9 cellular contexts compared by ENCODE assay signal in genomic region chr10:7258948-7259523, GRCh38.
A peak's percentile ranks its signal among the peaks of the same experiment; 100 is the strongest.
DNase-seq lines count a peak whose midpoint lies in the region; ATAC-seq, FAIRE-seq and TF ChIP-seq lines count a peak whose summit lies in the region.
"Had no signal": no experiment of that assay in that cellular context is flagged by ENCODE, and none has a peak within 500 bp of the region (broad histone marks: within the 10 kb centered on the region; RNA-seq: fewer than 3 reads in every experiment).

No MANE protein-coding gene starts in this region.

- DNase-seq in BE2C (peak; percentile 36), GM12878 (ENCODE audit: low read depth, low spot score) (no peak), left lobe of liver (ENCODE audit: low spot score) (no peak), AG20443 (ENCODE audit: low spot score) (no peak), NCI-H69 (lab: John Stamatoyannopoulos, UW) (no peak)
- peak; percentile 64 for DNase-seq in T-helper 2 cell treated with Interferon-gamma antibody and Interleukin-4, amounts not matched to agents 5 μg/mL and 100 μg/mL, for 36 hours (ENCODE audit: low spot score)
- DNase-seq in stimulated activated CD8-positive, alpha-beta memory T cell treated with anti-CD3 and anti-CD28 coated beads, Interleukin-7, amount 100 ng/mL, for 24 hours (ENCODE audit: low read depth): peak; percentile 49

- H3K4me3 ChIP-seq in BE2C (ENCODE audit: low read depth, low read length) (no peak overlapping the region), GM12878 (no peak overlapping the region)

- peaks cover 55% of the 10 kb centered on the region for H3K4me1 Mint-ChIP-seq in T-helper 2 cell treated with Interferon-gamma antibody and Interleukin-4, amounts not matched to agents 5 μg/mL and 100 μg/mL, for 36 hours (ENCODE audit: low read depth)

- no peak overlapping the region; the same call in 1 of the 2 replicates for H3K9ac ChIP-seq in GM12878 (ENCODE audit: control insufficient read depth, insufficient read depth, low read length)

- peaks cover 16% of the 10 kb centered on the region for H3K36me3 Mint-ChIP-seq in T-helper 2 cell treated with Interferon-gamma antibody and Interleukin-4, amounts not matched to agents 5 μg/mL and 100 μg/mL, for 36 hours (ENCODE audit: low read depth)

- peak; percentile 27 for FAIRE-seq in GM12878 (lab: Jason Lieb, UNC)

- intact Hi-C loops in GM12878 (cut with micrococcal nuclease; ENCODE audit: unreplicated experiment): no loop called here

- no peak for TF ChIP-seq RAD21 in GM12878 (IDR thresholded peaks at IDR 0.05; ENCODE audit: insufficient read depth, low read depth, low read length)

- TF ChIP-seq EP300 in GM12878 (IDR thresholded peaks at IDR 0.05; ENCODE audit: borderline replicate concordance in 1 of 2, control insufficient read depth in 1 of 2, low read depth in 2 of 2, low read length in 2 of 2): 0 out of 4 replicates have a peak, but pooled peaks of 1 of the 2 experiments have one; percentile 13

- peak overlapping the region; percentile 63 for H3K4me3 Mint-ChIP-seq in T-helper 2 cell treated with Interferon-gamma antibody and Interleukin-4, amounts not matched to agents 5 μg/mL and 100 μg/mL, for 36 hours

- H3K27me3 ChIP-seq in BE2C: no peaks in the 10 kb centered on the region
- no peaks in the 10 kb centered on the region for H3K27me3 ChIP-seq in GM12878 (replicated peaks in 1 of 2; ENCODE audit: control insufficient read depth in 2 of 2, insufficient read depth in 2 of 2, low read length in 1 of 2)

- peaks cover 4% of the 10 kb centered on the region for H3K79me2 ChIP-seq in GM12878 (ENCODE audit: control insufficient read depth, insufficient read depth, low read length)

- CTCF ChIA-PET in GM12878 (lab: Yijun Ruan, JAX): interaction anchor here (0.7 to 3.7 kb wide), 15 partner anchors 8 to 525 kb away, joined by 3 to 17 read pairs (median 4); partner anchors contain the start of gene SFMBT2

- no peak overlapping the region for H2AFZ ChIP-seq in GM12878 (ENCODE audit: control insufficient read depth, low read depth, low read length)

- peak overlapping the region; percentile 80 for H3K27ac Mint-ChIP-seq in T-helper 2 cell treated with Interferon-gamma antibody and Interleukin-4, amounts not matched to agents 5 μg/mL and 100 μg/mL, for 36 hours

- H3K4me1 ChIP-seq in BE2C (peaks cover 50% of the 10 kb centered on the region), GM12878 (ENCODE audit: control insufficient read depth, insufficient read depth, low read length) (peaks cover 22% of the 10 kb centered on the region)

- H3K4me2 ChIP-seq in GM12878 (ENCODE audit: control insufficient read depth, insufficient read depth): peak overlapping the region; percentile 49; the same call in 1 of the 2 replicates

- H3K9me3 ChIP-seq in BE2C (no peaks in the 10 kb centered on the region), GM12878 (replicated peaks; ENCODE audit: control insufficient read depth, insufficient read depth, low read length) (no peaks in the 10 kb centered on the region)

- H3K27ac ChIP-seq in GM12878 (ENCODE audit: control insufficient read depth, insufficient read depth): peak overlapping the region; percentile 31; the same call in 1 of the 2 replicates
- H3K27ac ChIP-seq: C4-2B had no signal

- TF ChIP-seq POLR2A in GM12878 (IDR thresholded peaks at IDR 0.05; ENCODE audit: low read depth, low read length): no peak

- H3K9me3 Mint-ChIP-seq in T-helper 2 cell treated with Interferon-gamma antibody and Interleukin-4, amounts not matched to agents 5 μg/mL and 100 μg/mL, for 36 hours: no peaks in the 10 kb centered on the region

- in situ Hi-C loops in GM12878 (cut with MboI): no loop called here

- WGBS in GM12878 (ENCODE audit: insufficient coverage, insufficient replicate concordance, low lambda C conversion rate, missing lambda C conversion rate): 25% methylated on average over 8 of the region's 8 CpGs

- POLR2A ChIA-PET in GM12878 (lab: Charles Lee): no interaction called here

- RAD21 ChIA-PET in GM12878 (lab: Charles Lee; ENCODE audit: unreplicated experiment): interaction anchor here (0.7 to 1.7 kb wide), 7 partner anchors 145 to 428 kb away, joined by 3 to 12 read pairs (median 3); partner anchors contain the start of gene SFMBT2

- SMC1A ChIA-PET in GM12878 (lab: Charles Lee; ENCODE audit: uncharacterized antibody, unreplicated experiment): interaction anchor here (0.6 to 1.5 kb wide), 9 partner anchors 8 to 478 kb away, joined by 3 to 4 read pairs (median 4); no protein-coding TSS in a partner anchor

- no TSS peak for BruUV-seq in GM12878 (replicated peaks; lab: Mats Ljungman, UMichigan)

- H4K20me1 ChIP-seq in GM12878 (ENCODE audit: control insufficient read depth, insufficient read depth): no peaks in the 10 kb centered on the region; the same call in none of the 2 replicates

- no peaks in the 10 kb centered on the region for H3K27me3 Mint-ChIP-seq in T-helper 2 cell treated with Interferon-gamma antibody and Interleukin-4, amounts not matched to agents 5 μg/mL and 100 μg/mL, for 36 hours (ENCODE audit: low read depth)

- H3K36me3 ChIP-seq in BE2C (no peaks in the 10 kb centered on the region; the same call in 1 of the 2 replicates), GM12878 (ENCODE audit: control insufficient read depth in 2 of 2, insufficient read depth in 2 of 2, low read length in 1 of 2) (peaks cover 7 to 15% of the 10 kb centered on the region in 2 experiments)

- TF ChIP-seq CTCF in BE2C (IDR thresholded peaks at IDR 0.05; ENCODE audit: low read depth, low read length) (no peak), GM12878 (IDR thresholded peaks at IDR 0.05 in 2 of 3, conservative IDR thresholded peaks at IDR 0.05 in 1 of 3; ENCODE audit: control insufficient read depth in 2 of 3, extremely low read depth in 1 of 3, insufficient read depth in 1 of 3, low read depth in 3 of 3, low read length in 3 of 3) (no peak)

- ATAC-seq in HG02610 (IDR thresholded peaks at IDR 0.05; ENCODE audit: unreplicated experiment) (peak; percentile 74), GM12878 (peak; percentile 78), left lobe of liver (no peak)

TF ChIP-seq in GM12878, 131 proteins besides CTCF, POLR2A, EP300 and RAD21 (continues in another document):
- TF ChIP-seq BCL11A (IDR thresholded peaks at IDR 0.05; ENCODE audit: low read depth, low read length) (peak; percentile 22; the same call in 1 of the 2 replicates), ZNF24 (IDR thresholded peaks at IDR 0.05) (no peak), SRF (IDR thresholded peaks at IDR 0.05; ENCODE audit: low read depth in 2 of 2, low read length in 2 of 2) (no peak), ZBTB11 (CRISPR knock-in tag; IDR thresholded peaks at IDR 0.05) (no peak), MXI1 (IDR thresholded peaks at IDR 0.05; ENCODE audit: low read depth, low read length) (peak; percentile 88), TCF12 (IDR thresholded peaks at IDR 0.05; ENCODE audit: low read depth, low read length) (no peak), BCL3 (IDR thresholded peaks at IDR 0.05; ENCODE audit: borderline replicate concordance, insufficient read depth, low read depth, low read length, poor library complexity, severe bottlenecking) (no peak)

Comparison
In these comparisons a context has a peak if more than half of its experiments do, and no peak if none do; other contexts are left out.
1. DNase-seq: peak in BE2C (single experiment), T-helper 2 cell treated with Interferon-gamma antibody and Interleukin-4, amounts not matched to agents 5 μg/mL and 100 μg/mL, for 36 hours (single experiment) and stimulated activated CD8-positive, alpha-beta memory T cell treated with anti-CD3 and anti-CD28 coated beads, Interleukin-7, amount 100 ng/mL, for 24 hours (single experiment); none in GM12878 (single experiment), left lobe of liver (single experiment), AG20443 (single experiment) and NCI-H69 (single experiment).